In genomic region chr1:225813250-225813964, GRCh38 we compare ENCODE assay signal across 8 cellular contexts. TPM values are rescaled to one million over a fixed set of nuclear protein-coding genes. Genes with fewer than 3 reads are reported as not detected.
DNase-seq lines count a peak whose midpoint lies in the region; ATAC-seq and TF ChIP-seq lines count a peak whose summit lies in the region.

No MANE protein-coding gene starts in this region.

- H3K27me3 ChIP-seq in BLaER1, result no peaks in the 10 kb centered on the region; the same call in 1 of the 2 replicates

- peaks cover 4% of the 10 kb centered on the region for H3K27me3 Mint-ChIP-seq in activated T-cell treated with anti-CD3 and anti-CD28 coated beads, Interleukin-2, amount 50 U/mL, for 4 hours (ENCODE audit: low read depth)

- peak overlapping the region; percentile 11; the same call in 1 of the 2 replicates for H3K4me2 ChIP-seq in BLaER1

- peaks cover 20% of the 10 kb centered on the region; the same call in 1 of the 2 replicates for H4K20me1 ChIP-seq in BLaER1

- no peak overlapping the region for H3K4me3 Mint-ChIP-seq in activated T-cell treated with anti-CD3 and anti-CD28 coated beads, Interleukin-2, amount 50 U/mL, for 4 hours

- no peak for TF ChIP-seq CTCF in cardiac fibroblast (IDR thresholded peaks at IDR 0.05; ENCODE audit: low read depth, low read length)

- H3K9me3 ChIP-seq in BLaER1, result no peaks in the 10 kb centered on the region

- no peaks in the 10 kb centered on the region for H3K9me3 Mint-ChIP-seq in activated T-cell treated with anti-CD3 and anti-CD28 coated beads, Interleukin-2, amount 50 U/mL, for 4 hours

- H3K36me3 Mint-ChIP-seq in activated T-cell treated with anti-CD3 and anti-CD28 coated beads, Interleukin-2, amount 50 U/mL, for 4 hours (ENCODE audit: insufficient read depth), result no peaks in the 10 kb centered on the region

- ATAC-seq in activated T-cell treated with anti-CD3 and anti-CD28 coated beads, Interleukin-2, amount 50 U/mL, for 4 hours, result no peak
- ATAC-seq in GM21367 (IDR thresholded peaks at IDR 0.05; ENCODE audit: unreplicated experiment), result no peak

- no peak overlapping the region for H3K9ac ChIP-seq in BLaER1

- H3K27ac ChIP-seq in BLaER1, result no peak overlapping the region

- H3K36me3 ChIP-seq in BLaER1, result no peaks in the 10 kb centered on the region

- peaks cover 10% of the 10 kb centered on the region for H3K4me1 Mint-ChIP-seq in activated T-cell treated with anti-CD3 and anti-CD28 coated beads, Interleukin-2, amount 50 U/mL, for 4 hours (ENCODE audit: low read depth)

- DNase-seq in NCI-H2081 (lab: John Stamatoyannopoulos, UW) (peak; percentile 31 to 47), cardiac fibroblast (ENCODE audit: low read depth in 2 of 2) (peak; percentile 76 to 82), medulla oblongata (ENCODE audit: extremely low spot score) (peak; percentile 48), kidney glomerular epithelial cell (lab: John Stamatoyannopoulos, UW) (no peak), anterior cingulate cortex (lab: John Stamatoyannopoulos, UW) (no peak)
- DNase-seq in activated T-cell treated with anti-CD3 and anti-CD28 coated beads, Interleukin-2, amount 50 U/mL, for 4 hours, result no peak

- H3K4me3 ChIP-seq in BLaER1 (no peak overlapping the region), cardiac fibroblast (replicated peaks in 1 of 2; ENCODE audit: low read depth in 2 of 2, low read length in 2 of 2) (peak overlapping the region in 1 of 2 donors; percentile 16)

- peaks cover 38% of the 10 kb centered on the region for H3K4me1 ChIP-seq in BLaER1

RNA-seq across cellular contexts. Expression of gene EPHX1, which starts 3.5 kb away (rescaled TPM):
- total RNA-seq in activated T-cell treated with anti-CD3 and anti-CD28 coated beads, Interleukin-2, amount 50 U/mL, for 4 hours, result 1 to 10 TPM; 1.8 to 2.2 (median 1.9) TPM

RNA-seq across cellular contexts. Expression of gene SRP9, which starts 35.8 kb away (rescaled TPM):
- 100 to 1,000 TPM; 261 to 287 (median 273) TPM for total RNA-seq in activated T-cell treated with anti-CD3 and anti-CD28 coated beads, Interleukin-2, amount 50 U/mL, for 4 hours

Comparison
In these comparisons a context has a peak if more than half of its experiments do, and no peak if none do; other contexts are left out.
1. DNase-seq: peak in NCI-H2081 (2 of 2), cardiac fibroblast (2 of 2) and medulla oblongata (single experiment); none in activated T-cell treated with anti-CD3 and anti-CD28 coated beads, Interleukin-2, amount 50 U/mL, for 4 hours (single experiment), kidney glomerular epithelial cell (single experiment) and anterior cingulate cortex (0 of 58).